ENCODE assay signal across 26 cellular contexts in genomic region chr2:128447538-128447885, GRCh38.
A peak's percentile ranks its signal among the peaks of the same experiment; 100 is the strongest.
DNase-seq lines count a peak whose midpoint lies in the region; ATAC-seq and TF ChIP-seq lines count a peak whose summit lies in the region.
"Had no signal": no experiment of that assay in that cellular context is flagged by ENCODE, and none has a peak within 500 bp of the region (broad histone marks: within the 10 kb centered on the region; RNA-seq: fewer than 3 reads in every experiment).

No MANE protein-coding gene starts in this region.

- no peak overlapping the region for H3K4me3 Mint-ChIP-seq in activated naive CD8-positive, alpha-beta T cell treated with anti-CD3 and anti-CD28 coated beads, Interleukin-2, amount 10 ng/mL, durations not matched to agents 7 days and 5 days
- H3K4me3 Mint-ChIP-seq in activated naive CD8-positive, alpha-beta T cell treated with anti-CD3 and anti-CD28 coated beads, Interleukin-2, amount 50 U/mL, for 24 hours, result no peak overlapping the region
- H3K4me3 Mint-ChIP-seq: CD8-positive, alpha-beta T cell; IgD-negative memory B cell had no signal

- H3K9me3 Mint-ChIP-seq in activated naive CD8-positive, alpha-beta T cell treated with anti-CD3 and anti-CD28 coated beads, Interleukin-2, amount 10 ng/mL, durations not matched to agents 7 days and 5 days, result no peaks in the 10 kb centered on the region
- H3K9me3 Mint-ChIP-seq in activated naive CD8-positive, alpha-beta T cell treated with anti-CD3 and anti-CD28 coated beads, Interleukin-2, amount 50 U/mL, for 24 hours, result no peaks in the 10 kb centered on the region
- H3K9me3 Mint-ChIP-seq: CD8-positive, alpha-beta T cell had no signal

- H3K4me1 ChIP-seq in upper lobe of right lung, result peaks cover 16% of the 10 kb centered on the region

- peak; percentile 4 for DNase-seq in activated naive CD8-positive, alpha-beta T cell treated with anti-CD3 and anti-CD28 coated beads, Interleukin-2, amount 10 ng/mL, durations not matched to agents 7 days and 5 days
- no peak for DNase-seq in activated naive CD8-positive, alpha-beta T cell treated with anti-CD3 and anti-CD28 coated beads, Interleukin-2, amount 50 U/mL, for 24 hours
- DNase-seq in ecto neural progenitor cell (ENCODE audit: low spot score), result peak; percentile 22
- DNase-seq in omental fat pad (ENCODE audit: low spot score), result peak; percentile 8
- peak; percentile 45 for DNase-seq in upper lobe of right lung
- DNase-seq in central memory CD4-positive, alpha-beta T cell, result no peak
- DNase-seq in cerebellum (ENCODE audit: low spot score), result no peak
- DNase-seq: C1 segment of cervical spinal cord, DMS79 treated with DMSO at 0.1 percent for 48 hours, GF-D8, NCI-H1048, NCI-H1417, NCI-H1694, NCI-H2029 treated with DMSO at 0.1 percent for 48 hours, NCI-H446 treated with DMSO at 0.1 percent for 48 hours, NCI-H526 treated with DMSO at 0.1 percent for 48 hours, SIG-M5 had no signal

- no peaks in the 10 kb centered on the region for H3K36me3 Mint-ChIP-seq in activated naive CD8-positive, alpha-beta T cell treated with anti-CD3 and anti-CD28 coated beads, Interleukin-2, amount 10 ng/mL, durations not matched to agents 7 days and 5 days
- H3K36me3 Mint-ChIP-seq in activated naive CD8-positive, alpha-beta T cell treated with anti-CD3 and anti-CD28 coated beads, Interleukin-2, amount 50 U/mL, for 24 hours (ENCODE audit: low read depth), result no peaks in the 10 kb centered on the region
- H3K36me3 Mint-ChIP-seq: CD8-positive, alpha-beta T cell; IgD-negative memory B cell had no signal

- intact Hi-C loops in upper lobe of right lung (cut with DNase I), result no loop called here

- H3K36me3 ChIP-seq in upper lobe of right lung, result no peaks in the 10 kb centered on the region

- ATAC-seq in activated naive CD8-positive, alpha-beta T cell treated with anti-CD3 and anti-CD28 coated beads, Interleukin-2, amount 10 ng/mL, durations not matched to agents 7 days and 5 days (ENCODE audit: low read depth), result no peak
- no peak for ATAC-seq in activated naive CD8-positive, alpha-beta T cell treated with anti-CD3 and anti-CD28 coated beads, Interleukin-2, amount 50 U/mL, for 24 hours
- ATAC-seq in omental fat pad (ENCODE audit: low FRiP score) (no peak), upper lobe of right lung (no peak), GM19351 (IDR thresholded peaks at IDR 0.05; ENCODE audit: unreplicated experiment) (no peak)
- ATAC-seq: CD8-positive, alpha-beta T cell; HCT116; Panc1 had no signal

- no peaks in the 10 kb centered on the region for H3K27me3 ChIP-seq in upper lobe of right lung

- TF ChIP-seq CTCF in omental fat pad (IDR thresholded peaks at IDR 0.05) (no peak), upper lobe of right lung (IDR thresholded peaks at IDR 0.05) (no peak)

- POLR2A ChIA-PET in activated naive CD8-positive, alpha-beta T cell treated with anti-CD3 and anti-CD28 coated beads, Interleukin-2, amount 10 ng/mL, durations not matched to agents 7 days and 5 days (lab: Charles Lee), result no interaction called here

- no peaks in the 10 kb centered on the region for H3K9me3 ChIP-seq in upper lobe of right lung
- H3K9me3 ChIP-seq: Caco-2 had no signal

- H3K4me1 Mint-ChIP-seq in activated naive CD8-positive, alpha-beta T cell treated with anti-CD3 and anti-CD28 coated beads, Interleukin-2, amount 10 ng/mL, durations not matched to agents 7 days and 5 days, result no peaks in the 10 kb centered on the region
- peaks cover under 1% of the 10 kb centered on the region for H3K4me1 Mint-ChIP-seq in activated naive CD8-positive, alpha-beta T cell treated with anti-CD3 and anti-CD28 coated beads, Interleukin-2, amount 50 U/mL, for 24 hours
- H3K4me1 Mint-ChIP-seq: IgD-negative memory B cell had no signal

- no peaks in the 10 kb centered on the region for H3K27me3 Mint-ChIP-seq in activated naive CD8-positive, alpha-beta T cell treated with anti-CD3 and anti-CD28 coated beads, Interleukin-2, amount 10 ng/mL, durations not matched to agents 7 days and 5 days
- H3K27me3 Mint-ChIP-seq in activated naive CD8-positive, alpha-beta T cell treated with anti-CD3 and anti-CD28 coated beads, Interleukin-2, amount 50 U/mL, for 24 hours, result peaks cover 8% of the 10 kb centered on the region

- H3K27ac Mint-ChIP-seq in activated naive CD8-positive, alpha-beta T cell treated with anti-CD3 and anti-CD28 coated beads, Interleukin-2, amount 10 ng/mL, durations not matched to agents 7 days and 5 days, result no peak overlapping the region
- H3K27ac Mint-ChIP-seq in activated naive CD8-positive, alpha-beta T cell treated with anti-CD3 and anti-CD28 coated beads, Interleukin-2, amount 50 U/mL, for 24 hours, result no peak overlapping the region
- H3K27ac Mint-ChIP-seq: CD8-positive, alpha-beta T cell; IgD-negative memory B cell had no signal

- no peak overlapping the region for H3K27ac ChIP-seq in upper lobe of right lung
- H3K27ac ChIP-seq: HL-60, KMS-11, SK-N-MC had no signal

- H3K4me3 ChIP-seq in upper lobe of right lung, result no peak overlapping the region
- H3K4me3 ChIP-seq: SK-N-MC had no signal

Comparison
In these comparisons a context has a peak if more than half of its experiments do, and no peak if none do; other contexts are left out.
1. DNase-seq: peak in activated naive CD8-positive, alpha-beta T cell treated with anti-CD3 and anti-CD28 coated beads, Interleukin-2, amount 10 ng/mL, durations not matched to agents 7 days and 5 days (single experiment), ecto neural progenitor cell (single experiment), omental fat pad (single experiment) and upper lobe of right lung (single experiment); none in activated naive CD8-positive, alpha-beta T cell treated with anti-CD3 and anti-CD28 coated beads, Interleukin-2, amount 50 U/mL, for 24 hours (single experiment), central memory CD4-positive, alpha-beta T cell (single experiment) and cerebellum (single experiment).